ENCODE assay signal across 17 cellular contexts in genomic region chr5:5348576-5348975, GRCh38.
A peak's percentile ranks its signal among the peaks of the same experiment; 100 is the strongest.
DNase-seq lines count a peak whose midpoint lies in the region; ATAC-seq and TF ChIP-seq lines count a peak whose summit lies in the region.
"Had no signal": no experiment of that assay in that cellular context is flagged by ENCODE, and none has a peak within 500 bp of the region (broad histone marks: within the 10 kb centered on the region; RNA-seq: fewer than 3 reads in every experiment).

No MANE protein-coding gene starts in this region.

- H3K4me3 ChIP-seq in BLaER1, result peak overlapping the region; percentile 48; the same call in 1 of the 2 replicates
- no peak overlapping the region for H3K4me3 ChIP-seq in CD8-positive, alpha-beta T cell (ENCODE audit: low read depth, low read length)

- H3K4me2 ChIP-seq in BLaER1, result peak overlapping the region; percentile 85

- peaks cover 60% of the 10 kb centered on the region for H3K4me1 ChIP-seq in BLaER1
- peaks cover 11% of the 10 kb centered on the region for H3K4me1 ChIP-seq in CD8-positive, alpha-beta T cell (ENCODE audit: insufficient read depth, low read length)

- no peaks in the 10 kb centered on the region for H3K9me3 Mint-ChIP-seq in CD8-positive, alpha-beta T cell
- no peaks in the 10 kb centered on the region for H3K9me3 Mint-ChIP-seq in stimulated activated effector memory CD8-positive, alpha-beta T cell treated with anti-CD3 and anti-CD28 coated beads, Interleukin-12 subunit alpha, Interleukin-12 subunit beta, amount 100 ng/mL, for 72 hours

- H3K9me3 ChIP-seq in BLaER1, result peaks cover 22% of the 10 kb centered on the region; the same call in 1 of the 2 replicates
- no peaks in the 10 kb centered on the region for H3K9me3 ChIP-seq in CD8-positive, alpha-beta T cell (ENCODE audit: low read length)

- H3K36me3 Mint-ChIP-seq in CD8-positive, alpha-beta T cell, result no peaks in the 10 kb centered on the region
- H3K36me3 Mint-ChIP-seq in stimulated activated effector memory CD8-positive, alpha-beta T cell treated with anti-CD3 and anti-CD28 coated beads, Interleukin-12 subunit alpha, Interleukin-12 subunit beta, amount 100 ng/mL, for 72 hours, result no peaks in the 10 kb centered on the region

- peaks cover 26% of the 10 kb centered on the region for H3K4me1 Mint-ChIP-seq in CD8-positive, alpha-beta T cell (ENCODE audit: low read depth)
- H3K4me1 Mint-ChIP-seq in stimulated activated effector memory CD8-positive, alpha-beta T cell treated with anti-CD3 and anti-CD28 coated beads, Interleukin-12 subunit alpha, Interleukin-12 subunit beta, amount 100 ng/mL, for 72 hours, result peaks cover 11% of the 10 kb centered on the region

- POLR2A ChIA-PET in CD8-positive, alpha-beta T cell (lab: Charles Lee), result no interaction called here

- peak overlapping the region; percentile 79 for H3K27ac Mint-ChIP-seq in CD8-positive, alpha-beta T cell
- H3K27ac Mint-ChIP-seq in stimulated activated effector memory CD8-positive, alpha-beta T cell treated with anti-CD3 and anti-CD28 coated beads, Interleukin-12 subunit alpha, Interleukin-12 subunit beta, amount 100 ng/mL, for 72 hours, result peak overlapping the region; percentile 78
- H3K27ac Mint-ChIP-seq: HFFc6 had no signal

- TF ChIP-seq CTCF in CD8-positive, alpha-beta T cell (IDR thresholded peaks at IDR 0.05), result no peak

- H3K27ac ChIP-seq in BLaER1, result peak overlapping the region; percentile 83
- no peak overlapping the region for H3K27ac ChIP-seq in CD8-positive, alpha-beta T cell (ENCODE audit: low read depth, low read length)
- H3K27ac ChIP-seq: HL-60 had no signal

- DNase-seq in CD8-positive, alpha-beta T cell, result no peak
- DNase-seq in cerebellum (ENCODE audit: low spot score) (peak; percentile 67), NCI-H146 (lab: John Stamatoyannopoulos, UW) (no peak)
- DNase-seq in stimulated activated effector memory CD8-positive, alpha-beta T cell treated with anti-CD3 and anti-CD28 coated beads, Interleukin-12 subunit alpha, Interleukin-12 subunit beta, amount 100 ng/mL, for 72 hours (ENCODE audit: low spot score in 2 of 2), result no peak
- DNase-seq in activated CD4-positive, alpha-beta T cell treated with anti-CD3 and anti-CD28 coated beads for 1 hour, result no peak
- DNase-seq: AML-193; CD8-positive, alpha-beta memory T cell; COR-L47; DMS 273 treated with DMSO at 0.1 percent for 48 hours; DMS53; EL; GOT3; H7; HFFc6 had no signal

- H3K4me3 Mint-ChIP-seq in CD8-positive, alpha-beta T cell, result no peak overlapping the region
- no peak overlapping the region for H3K4me3 Mint-ChIP-seq in stimulated activated effector memory CD8-positive, alpha-beta T cell treated with anti-CD3 and anti-CD28 coated beads, Interleukin-12 subunit alpha, Interleukin-12 subunit beta, amount 100 ng/mL, for 72 hours
- H3K4me3 Mint-ChIP-seq: HFFc6 had no signal

- CTCF ChIA-PET in CD8-positive, alpha-beta T cell (lab: Charles Lee), result no interaction called here

- peaks cover 2% of the 10 kb centered on the region for H3K27me3 Mint-ChIP-seq in CD8-positive, alpha-beta T cell (ENCODE audit: low read depth)

- ATAC-seq in CD8-positive, alpha-beta T cell, result no peak
- no peak for ATAC-seq in stimulated activated effector memory CD8-positive, alpha-beta T cell treated with anti-CD3 and anti-CD28 coated beads, Interleukin-12 subunit alpha, Interleukin-12 subunit beta, amount 100 ng/mL, for 72 hours
- no peak for ATAC-seq in GM21390 (IDR thresholded peaks at IDR 0.05; ENCODE audit: unreplicated experiment)

- no peaks in the 10 kb centered on the region for H3K27me3 ChIP-seq in BLaER1
- H3K27me3 ChIP-seq in CD8-positive, alpha-beta T cell (ENCODE audit: insufficient read depth, low read length), result no peaks in the 10 kb centered on the region

- H4K20me1 ChIP-seq in BLaER1, result no peaks in the 10 kb centered on the region

- H3K9ac ChIP-seq in BLaER1, result peak overlapping the region; percentile 50

- H3K36me3 ChIP-seq in BLaER1, result no peaks in the 10 kb centered on the region
- H3K36me3 ChIP-seq in CD8-positive, alpha-beta T cell (ENCODE audit: insufficient read depth, low read length), result no peaks in the 10 kb centered on the region

- intact Hi-C loops in CD8-positive, alpha-beta T cell (cut with DNase I, micrococcal nuclease), result no loop called here
